ENCODE assay signal across 9 cellular contexts in the genomic region with DNA sequence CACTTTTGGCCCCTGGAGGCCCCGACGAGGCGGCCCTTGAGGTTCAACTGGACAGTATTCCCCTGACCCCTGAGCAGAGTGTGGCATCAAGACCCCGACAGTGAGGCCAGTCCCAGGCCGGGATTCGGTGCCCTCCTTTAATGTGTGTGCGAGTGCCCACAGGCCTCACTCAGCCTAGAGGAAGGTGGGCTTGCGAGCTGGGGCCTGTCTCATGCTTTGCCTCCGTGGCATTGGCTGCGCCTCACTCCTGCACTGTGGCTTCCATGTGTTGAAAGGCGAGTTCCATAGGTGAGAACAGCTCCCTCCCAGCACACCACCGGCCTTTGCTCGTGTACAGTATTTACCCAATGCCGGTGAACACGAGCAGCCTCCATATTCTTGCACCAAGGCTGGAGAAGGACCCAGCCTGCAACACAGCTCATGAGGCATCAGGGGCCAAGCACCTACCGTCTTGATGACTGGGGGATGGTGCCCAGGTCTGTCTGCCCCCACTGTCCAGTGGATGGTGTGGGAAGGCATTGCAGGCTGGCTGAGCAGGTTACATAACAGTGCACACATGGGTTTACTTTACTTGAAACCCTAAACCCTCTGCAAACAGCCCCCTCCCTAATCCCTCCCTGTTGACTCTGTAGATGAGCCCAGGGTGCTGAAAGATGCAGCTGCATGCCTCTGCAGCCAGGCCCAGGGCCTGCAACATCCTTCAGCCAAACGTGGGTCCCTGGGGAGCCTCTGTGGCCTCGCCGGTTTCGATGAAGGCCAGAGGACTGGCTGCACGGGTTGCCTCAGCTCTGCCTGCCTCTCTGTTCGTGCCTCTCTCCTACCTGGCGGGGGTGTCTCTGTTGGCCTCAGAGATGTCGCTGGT.
DNase-seq lines count a peak whose midpoint lies in the region; ATAC-seq and TF ChIP-seq lines count a peak whose summit lies in the region.
"Had no signal": no experiment of that assay in that cellular context is flagged by ENCODE, and none has a peak within 500 bp of the region (broad histone marks: within the 10 kb centered on the region; RNA-seq: fewer than 3 reads in every experiment).

No MANE protein-coding gene starts in this region.

- no peaks in the 10 kb centered on the region for H3K9me3 Mint-ChIP-seq in activated CD4-positive, alpha-beta memory T cell treated with anti-CD3 and anti-CD28 coated beads, Interleukin-2, amount 10 ng/mL, durations not matched to agents 7 days and 5 days
- H3K9me3 Mint-ChIP-seq in nephron progenitor cell = peaks cover 9% of the 10 kb centered on the region
- H3K9me3 Mint-ChIP-seq in activated CD4-positive, alpha-beta T cell treated with anti-CD3 and anti-CD28 coated beads, Interleukin-2, amount 10 ng/mL, durations not matched to agents 24 days and 14 days = peaks cover 7% of the 10 kb centered on the region

- H3K27me3 Mint-ChIP-seq in activated CD4-positive, alpha-beta memory T cell treated with anti-CD3 and anti-CD28 coated beads, Interleukin-2, amount 10 ng/mL, durations not matched to agents 7 days and 5 days = peaks cover 18% of the 10 kb centered on the region
- peaks cover 6% of the 10 kb centered on the region for H3K27me3 Mint-ChIP-seq in nephron progenitor cell (ENCODE audit: low read depth, poor library complexity)
- H3K27me3 Mint-ChIP-seq in activated CD4-positive, alpha-beta T cell treated with anti-CD3 and anti-CD28 coated beads, Interleukin-2, amount 10 ng/mL, durations not matched to agents 24 days and 14 days = peaks cover 9% of the 10 kb centered on the region

- no peak overlapping the region for H3K27ac Mint-ChIP-seq in activated CD4-positive, alpha-beta memory T cell treated with anti-CD3 and anti-CD28 coated beads, Interleukin-2, amount 10 ng/mL, durations not matched to agents 7 days and 5 days
- peak overlapping the region; percentile 42 for H3K27ac Mint-ChIP-seq in nephron progenitor cell
- no peak overlapping the region for H3K27ac Mint-ChIP-seq in activated CD4-positive, alpha-beta T cell treated with anti-CD3 and anti-CD28 coated beads, Interleukin-2, amount 10 ng/mL, durations not matched to agents 24 days and 14 days

- peak; percentile 55 for DNase-seq in DMS53 treated with DMSO at 0.1 percent for 48 hours (lab: John Stamatoyannopoulos, UW; ENCODE audit: unreplicated experiment)
- DNase-seq in activated CD4-positive, alpha-beta memory T cell treated with anti-CD3 and anti-CD28 coated beads, Interleukin-2, amount 10 ng/mL, durations not matched to agents 7 days and 5 days = peak; percentile 11
- DNase-seq in nephron progenitor cell = peak; percentile 63
- DNase-seq in amygdala (lab: John Stamatoyannopoulos, UW) = no peak
- no peak for DNase-seq in activated CD4-positive, alpha-beta T cell treated with anti-CD3 and anti-CD28 coated beads, Interleukin-2, amount 10 ng/mL, durations not matched to agents 24 days and 14 days
- no peak for DNase-seq in activated CD4-positive, CD25-positive, alpha-beta regulatory T cell (lab: John Stamatoyannopoulos, UW)
- DNase-seq: stimulated activated naive CD4-positive, alpha-beta T cell treated with Interleukin-2 at 50 U/mL for 16 hours had no signal

- no peaks in the 10 kb centered on the region for H3K4me1 Mint-ChIP-seq in activated CD4-positive, alpha-beta memory T cell treated with anti-CD3 and anti-CD28 coated beads, Interleukin-2, amount 10 ng/mL, durations not matched to agents 7 days and 5 days
- peaks cover 55% of the 10 kb centered on the region for H3K4me1 Mint-ChIP-seq in nephron progenitor cell
- H3K4me1 Mint-ChIP-seq in activated CD4-positive, alpha-beta T cell treated with anti-CD3 and anti-CD28 coated beads, Interleukin-2, amount 10 ng/mL, durations not matched to agents 24 days and 14 days = no peaks in the 10 kb centered on the region

- H3K4me3 Mint-ChIP-seq in activated CD4-positive, alpha-beta memory T cell treated with anti-CD3 and anti-CD28 coated beads, Interleukin-2, amount 10 ng/mL, durations not matched to agents 7 days and 5 days = no peak overlapping the region
- H3K4me3 Mint-ChIP-seq in nephron progenitor cell = peak overlapping the region; percentile 13
- H3K4me3 Mint-ChIP-seq in activated CD4-positive, alpha-beta T cell treated with anti-CD3 and anti-CD28 coated beads, Interleukin-2, amount 10 ng/mL, durations not matched to agents 24 days and 14 days = no peak overlapping the region

- TF ChIP-seq CTCF in nephron progenitor cell (IDR thresholded peaks at IDR 0.05) = no peak

- POLR2A ChIA-PET in activated CD4-positive, alpha-beta memory T cell treated with anti-CD3 and anti-CD28 coated beads, Interleukin-2, amount 10 ng/mL, durations not matched to agents 7 days and 5 days (lab: Charles Lee) = no interaction called here

- intact Hi-C loops in activated CD4-positive, alpha-beta T cell treated with anti-CD3 and anti-CD28 coated beads, Interleukin-2, amount 10 ng/mL, durations not matched to agents 24 days and 14 days (cut with micrococcal nuclease) = no loop called here

- CTCF ChIA-PET in activated CD4-positive, alpha-beta memory T cell treated with anti-CD3 and anti-CD28 coated beads, Interleukin-2, amount 10 ng/mL, durations not matched to agents 7 days and 5 days (lab: Charles Lee) = no interaction called here

- peak; percentile 77 for ATAC-seq in GM21619 (IDR thresholded peaks at IDR 0.05; ENCODE audit: unreplicated experiment)
- no peak for ATAC-seq in HG03108 (IDR thresholded peaks at IDR 0.05; ENCODE audit: unreplicated experiment)

- no peaks in the 10 kb centered on the region for H3K36me3 Mint-ChIP-seq in activated CD4-positive, alpha-beta memory T cell treated with anti-CD3 and anti-CD28 coated beads, Interleukin-2, amount 10 ng/mL, durations not matched to agents 7 days and 5 days (ENCODE audit: low read depth)
- H3K36me3 Mint-ChIP-seq in nephron progenitor cell (ENCODE audit: low read depth) = no peaks in the 10 kb centered on the region
- H3K36me3 Mint-ChIP-seq in activated CD4-positive, alpha-beta T cell treated with anti-CD3 and anti-CD28 coated beads, Interleukin-2, amount 10 ng/mL, durations not matched to agents 24 days and 14 days (ENCODE audit: low read depth) = no peaks in the 10 kb centered on the region

Comparison
In these comparisons a context has a peak if more than half of its experiments do, and no peak if none do; other contexts are left out.
1. DNase-seq: peak in DMS53 treated with DMSO at 0.1 percent for 48 hours (single experiment), activated CD4-positive, alpha-beta memory T cell treated with anti-CD3 and anti-CD28 coated beads, Interleukin-2, amount 10 ng/mL, durations not matched to agents 7 days and 5 days (single experiment) and nephron progenitor cell (single experiment); none in amygdala (0 of 56), activated CD4-positive, alpha-beta T cell treated with anti-CD3 and anti-CD28 coated beads, Interleukin-2, amount 10 ng/mL, durations not matched to agents 24 days and 14 days (single experiment) and activated CD4-positive, CD25-positive, alpha-beta regulatory T cell (0 of 4).